23 cellular contexts compared by ENCODE assay signal in genomic region chr15:57070674-57071073, GRCh38.
DNase-seq lines count a peak whose midpoint lies in the region; ATAC-seq, FAIRE-seq and TF ChIP-seq lines count a peak whose summit lies in the region.
"Had no signal": no experiment of that assay in that cellular context is flagged by ENCODE, and none has a peak within 500 bp of the region (broad histone marks: within the 10 kb centered on the region; RNA-seq: fewer than 3 reads in every experiment).

No MANE protein-coding gene starts in this region.

- H3K27ac Mint-ChIP-seq in endothelial cell (ENCODE audit: unreplicated experiment), result no peak overlapping the region
- H3K27ac Mint-ChIP-seq: B cell; CD8-positive, alpha-beta T cell had no signal

- H2BK12ac ChIP-seq in trophoblast cell (ENCODE audit: low read length), result no peak overlapping the region

- H3K9ac ChIP-seq in GM12878 (ENCODE audit: control insufficient read depth, insufficient read depth, low read length) (no peak overlapping the region), trophoblast cell (ENCODE audit: low read length) (no peak overlapping the region)
- H3K9ac ChIP-seq: BLaER1 treated with 17β-estradiol and CSF1 and Interleukin-3, amounts not matched to agents 10 nM and 100 nM had no signal

- ATAC-seq in RWPE2 (ENCODE audit: low read depth) (no peak), GM12878 (peak; percentile 40), GM18873 (IDR thresholded peaks at IDR 0.05; ENCODE audit: low FRiP score, unreplicated experiment) (no peak), HG03457 (IDR thresholded peaks at IDR 0.05; ENCODE audit: unreplicated experiment) (no peak), HG03469 (IDR thresholded peaks at IDR 0.05; ENCODE audit: unreplicated experiment) (no peak)
- ATAC-seq: A549; CD8-positive, alpha-beta T cell had no signal

- FAIRE-seq in GM12891 (lab: Jason Lieb, UNC), result peak; percentile 80
- no peak for FAIRE-seq in GM12878 (lab: Jason Lieb, UNC)
- FAIRE-seq: A549, D721Med, G401.6, GM19239 had no signal

- H2AK5ac ChIP-seq in trophoblast cell (ENCODE audit: low read length), result no peak overlapping the region

- CTCF ChIA-PET in GM12878 (lab: Yijun Ruan, JAX), result no interaction called here

- H4K91ac ChIP-seq in trophoblast cell (ENCODE audit: low read depth, low read length), result no peak overlapping the region

- SMC1A ChIA-PET in GM12878 (lab: Charles Lee; ENCODE audit: uncharacterized antibody, unreplicated experiment), result interaction anchor here (1.4 to 1.6 kb wide), 2 partner anchors 39 to 76 kb away, joined by 4 to 6 read pairs; no protein-coding TSS in a partner anchor

- peak overlapping the region; percentile 86 for H3K4ac ChIP-seq in trophoblast cell (ENCODE audit: low read depth, low read length)

- H4K8ac ChIP-seq in trophoblast cell (ENCODE audit: low read depth, low read length), result no peak overlapping the region

- no peak for TF ChIP-seq EP300 in GM12878 (IDR thresholded peaks at IDR 0.05; ENCODE audit: borderline replicate concordance in 1 of 2, control insufficient read depth in 1 of 2, low read depth in 2 of 2, low read length in 2 of 2)

- in situ Hi-C loops in GM12878 (cut with MboI), result no loop called here

- POLR2A ChIA-PET in GM12878 (lab: Charles Lee), result no interaction called here

- TF ChIP-seq POLR2A in GM12891 (IDR thresholded peaks at IDR 0.05; ENCODE audit: low read depth, low read length) (no peak), GM12878 (IDR thresholded peaks at IDR 0.05; ENCODE audit: low read depth, low read length) (no peak)

- H3K79me1 ChIP-seq in trophoblast cell (ENCODE audit: low read length), result no peaks in the 10 kb centered on the region

- TF ChIP-seq CTCF in RWPE2 (IDR thresholded peaks at IDR 0.05; ENCODE audit: poor library complexity, severe bottlenecking), result no peak
- no peak for TF ChIP-seq CTCF in GM12878 (IDR thresholded peaks at IDR 0.05 in 2 of 3, conservative IDR thresholded peaks at IDR 0.05 in 1 of 3; ENCODE audit: control insufficient read depth in 2 of 3, extremely low read depth in 1 of 3, insufficient read depth in 1 of 3, low read depth in 3 of 3, low read length in 3 of 3)
- no peak for TF ChIP-seq CTCF in endothelial cell (IDR thresholded peaks at IDR 0.05; ENCODE audit: unreplicated experiment)

- H3K27me3 ChIP-seq in RWPE2 (ENCODE audit: insufficient read depth, poor library complexity, severe bottlenecking), result no peaks in the 10 kb centered on the region
- no peaks in the 10 kb centered on the region for H3K27me3 ChIP-seq in GM12878 (replicated peaks in 1 of 2; ENCODE audit: control insufficient read depth in 2 of 2, insufficient read depth in 2 of 2, low read length in 1 of 2)
- no peaks in the 10 kb centered on the region for H3K27me3 ChIP-seq in trophoblast cell (ENCODE audit: insufficient read depth, low read length)
- H3K27me3 ChIP-seq: BLaER1 treated with 17β-estradiol and CSF1 and Interleukin-3, amounts not matched to agents 10 nM and 100 nM had no signal

- H3K23ac ChIP-seq in trophoblast cell (ENCODE audit: low read length), result no peak overlapping the region

- H3K79me2 ChIP-seq in GM12878 (ENCODE audit: control insufficient read depth, insufficient read depth, low read length) (peaks cover 6% of the 10 kb centered on the region), trophoblast cell (ENCODE audit: control insufficient read depth, insufficient read depth, low read length, poor library complexity) (no peaks in the 10 kb centered on the region)

- H3K36me3 ChIP-seq in RWPE2 (ENCODE audit: low read depth), result peaks cover 5% of the 10 kb centered on the region; the same call in 1 of the 2 replicates
- no peaks in the 10 kb centered on the region for H3K36me3 ChIP-seq in GM12878 (ENCODE audit: control insufficient read depth in 2 of 2, insufficient read depth in 2 of 2, low read length in 1 of 2)
- H3K36me3 ChIP-seq in trophoblast cell (ENCODE audit: control insufficient read depth in 1 of 2, insufficient read depth in 2 of 2, low read length in 2 of 2), result no peaks in the 10 kb centered on the region

- no TSS peak for BruUV-seq in GM12878 (replicated peaks; lab: Mats Ljungman, UMichigan)

- no peak overlapping the region for H3K14ac ChIP-seq in trophoblast cell (ENCODE audit: low read length)

- H2BK120ac ChIP-seq in trophoblast cell (ENCODE audit: insufficient read depth, low read length, poor library complexity), result no peak overlapping the region

- H4K12ac ChIP-seq in trophoblast cell (ENCODE audit: low read depth, low read length), result no peak overlapping the region

- no peak overlapping the region for H3K4me3 Mint-ChIP-seq in endothelial cell (ENCODE audit: unreplicated experiment)
- H3K4me3 Mint-ChIP-seq: B cell; CD4-positive, alpha-beta T cell; CD8-positive, alpha-beta T cell had no signal

- H2AFZ ChIP-seq in GM12878 (ENCODE audit: control insufficient read depth, low read depth, low read length) (no peak overlapping the region), trophoblast cell (ENCODE audit: insufficient read depth, low read length, poor library complexity) (no peak overlapping the region)

- DNase-seq in GM12891 (ENCODE audit: insufficient read length, low spot score), result no peak
- DNase-seq in RWPE2 (ENCODE audit: low spot score), result no peak
- DNase-seq in GM12878 (ENCODE audit: low read depth, low spot score), result no peak
- DNase-seq in trophoblast cell, result no peak
- no peak for DNase-seq in endothelial cell (ENCODE audit: low spot score)
- DNase-seq: AML-193; Caco-2; Calu3; CD4-positive, alpha-beta T cell; CD8-positive, alpha-beta T cell; DMS79 treated with DMSO at 0.1 percent for 48 hours; GF-D8 had no signal

- no peak overlapping the region for H2BK5ac ChIP-seq in trophoblast cell (ENCODE audit: low read depth, low read length, poor library complexity)

- H3K9me3 Mint-ChIP-seq in endothelial cell (ENCODE audit: unreplicated experiment), result no peaks in the 10 kb centered on the region
- H3K9me3 Mint-ChIP-seq: CD4-positive, alpha-beta T cell; CD8-positive, alpha-beta T cell had no signal

- H3K4me1 ChIP-seq in RWPE2 (ENCODE audit: insufficient read depth, poor library complexity, severe bottlenecking), result peaks cover 53% of the 10 kb centered on the region
- H3K4me1 ChIP-seq in GM12878 (ENCODE audit: control insufficient read depth, insufficient read depth, low read length), result peaks cover 14% of the 10 kb centered on the region; the same call in 1 of the 2 replicates
- H3K4me1 ChIP-seq in trophoblast cell (ENCODE audit: control insufficient read depth in 1 of 2, insufficient read depth in 2 of 2, low read length in 2 of 2), result no peaks in the 10 kb centered on the region
- H3K4me1 ChIP-seq: Caco-2 had no signal

- H3K4me2 ChIP-seq in GM12878 (ENCODE audit: control insufficient read depth, insufficient read depth) (no peak overlapping the region), trophoblast cell (ENCODE audit: low read length) (no peak overlapping the region)
- H3K4me2 ChIP-seq: A549 had no signal

- H4K20me1 ChIP-seq in GM12878 (ENCODE audit: control insufficient read depth, insufficient read depth), result no peaks in the 10 kb centered on the region

- H3K36me3 Mint-ChIP-seq in endothelial cell (ENCODE audit: low read depth, unreplicated experiment), result no peaks in the 10 kb centered on the region

- RAD21 ChIA-PET in GM12878 (lab: Charles Lee; ENCODE audit: unreplicated experiment), result no interaction called here

- H3K27me3 Mint-ChIP-seq in endothelial cell (ENCODE audit: unreplicated experiment), result peaks cover 2% of the 10 kb centered on the region
- H3K27me3 Mint-ChIP-seq: B cell; CD4-positive, alpha-beta T cell had no signal

- 97% methylated on average over 1 of the region's 1 CpG for WGBS in GM12878 (ENCODE audit: insufficient coverage, insufficient replicate concordance, low lambda C conversion rate, missing lambda C conversion rate)
- WGBS in trophoblast cell (ENCODE audit: extremely low coverage, insufficient coverage, insufficient read length), result no CpG with 5 or more reads among the region's 1 CpG

- TF ChIP-seq RAD21 in GM12878 (IDR thresholded peaks at IDR 0.05; ENCODE audit: insufficient read depth, low read depth, low read length), result no peak

- H3K4me3 ChIP-seq in RWPE2 (ENCODE audit: severe bottlenecking) (no peak overlapping the region), GM12878 (no peak overlapping the region), trophoblast cell (ENCODE audit: low read depth, low read length) (no peak overlapping the region)
- H3K4me3 ChIP-seq: A549; BLaER1 treated with 17β-estradiol and CSF1 and Interleukin-3, amounts not matched to agents 10 nM and 100 nM had no signal

- peaks cover 5% of the 10 kb centered on the region for H3K9me3 ChIP-seq in RWPE2 (ENCODE audit: severe bottlenecking)
- H3K9me3 ChIP-seq in GM12878 (replicated peaks; ENCODE audit: control insufficient read depth, insufficient read depth, low read length), result peaks cover 2% of the 10 kb centered on the region; the same call in 1 of the 3 replicates
- no peaks in the 10 kb centered on the region for H3K9me3 ChIP-seq in trophoblast cell (ENCODE audit: insufficient read depth, low read depth, low read length)
- H3K9me3 ChIP-seq: A549; BLaER1 treated with 17β-estradiol and CSF1 and Interleukin-3, amounts not matched to agents 10 nM and 100 nM; Caco-2 had no signal

- intact Hi-C loops in GM12878 (cut with micrococcal nuclease; ENCODE audit: unreplicated experiment), result loop anchor here (10.0 kb wide), 1 partner anchor 156 kb away; the partner anchor contains the start of gene TCF12

- peak overlapping the region; percentile 73 for H3K27ac ChIP-seq in RWPE2 (ENCODE audit: poor library complexity, severe bottlenecking)
- H3K27ac ChIP-seq in GM12878 (ENCODE audit: control insufficient read depth, insufficient read depth), result no peak overlapping the region
- H3K27ac ChIP-seq in trophoblast cell (ENCODE audit: low read depth, low read length), result no peak overlapping the region
- H3K27ac ChIP-seq: 22Rv1; A549; BLaER1 treated with 17β-estradiol and CSF1 and Interleukin-3, amounts not matched to agents 10 nM and 100 nM; C4-2B had no signal

- H3K18ac ChIP-seq in trophoblast cell (ENCODE audit: low read length), result no peak overlapping the region

- peaks cover 13% of the 10 kb centered on the region for H3K4me1 Mint-ChIP-seq in endothelial cell (ENCODE audit: unreplicated experiment)

TF ChIP-seq in GM12891, 5 proteins besides CTCF, POLR2A, EP300 and RAD21:
- TF ChIP-seq POLR2AphosphoS5 (IDR thresholded peaks at IDR 0.05; ENCODE audit: low read depth, low read length) (no peak), PAX5 (IDR thresholded peaks at IDR 0.05; ENCODE audit: insufficient read depth, low read length, severe bottlenecking) (no peak), POU2F2 (IDR thresholded peaks at IDR 0.05; ENCODE audit: low read depth, low read length) (no peak), TAF1 (IDR thresholded peaks at IDR 0.05; ENCODE audit: low read depth, low read length) (no peak), SPI1 (IDR thresholded peaks at IDR 0.05; ENCODE audit: low read depth, low read length) (no peak)
TF ChIP-seq in GM12891: peak in this region for 0.
